ENCODE assay signal across 22 cellular contexts in the genomic region with DNA sequence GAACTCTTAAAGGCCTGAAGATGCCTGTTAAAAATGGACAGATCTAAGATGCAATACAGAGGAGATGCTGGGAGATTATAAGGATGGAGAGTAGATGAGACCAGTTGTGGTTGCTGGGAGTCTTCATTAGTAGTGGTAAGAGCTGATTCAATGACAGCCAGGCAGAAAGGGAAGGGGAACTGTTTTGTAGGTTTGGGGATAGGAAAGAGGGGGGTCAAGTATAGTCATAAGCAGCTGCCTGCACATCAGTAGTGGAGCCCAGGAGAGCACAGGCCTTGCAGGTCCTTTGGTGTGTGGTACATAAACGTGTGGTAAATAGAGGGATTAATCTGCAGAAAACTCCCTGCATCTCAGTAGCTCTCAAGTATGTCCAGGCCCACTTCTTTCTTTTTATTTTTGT. TPM values are rescaled to one million over a fixed set of nuclear protein-coding genes. Genes with fewer than 3 reads are reported as not detected.
A peak's percentile ranks its signal among the peaks of the same experiment; 100 is the strongest.
DNase-seq lines count a peak whose midpoint lies in the region; ATAC-seq, FAIRE-seq and TF ChIP-seq lines count a peak whose summit lies in the region.
"Had no signal": no experiment of that assay in that cellular context is flagged by ENCODE, and none has a peak within 500 bp of the region (broad histone marks: within the 10 kb centered on the region; RNA-seq: fewer than 3 reads in every experiment).

No MANE protein-coding gene starts in this region.

- DNase-seq in NOMO-1 treated with DMSO at 0.1 percent for 48 hours (lab: John Stamatoyannopoulos, UW; ENCODE audit: unreplicated experiment) = peak; percentile 14
- DNase-seq in NOMO-1 treated with dmso at 0.1 percent for 144 hours (lab: John Stamatoyannopoulos, UW; ENCODE audit: unreplicated experiment) = no peak
- no peak for DNase-seq in GM12892 (ENCODE audit: insufficient read length)
- no peak for DNase-seq in activated T-helper 1 cell treated with anti-CD3 and anti-CD28 coated beads, Interleukin-12 subunit alpha, Interleukin-12 subunit beta, Interleukin-2, Interleukin-4 antibody, amounts not matched to agents 30 ng/mL and 10 ng/mL and 1 ng/mL, durations not matched to agents 14 hours and 24 hours and 36 hours (ENCODE audit: low spot score)
- no peak for DNase-seq in progenitor cell of endocrine pancreas (ENCODE audit: low spot score, unreplicated experiment)
- DNase-seq in ureter (ENCODE audit: low spot score) = no peak
- no peak for DNase-seq in activated T-cell treated with anti-CD3 and anti-CD28 coated beads, Interleukin-2, amount 50 U/mL, for 1 hour
- DNase-seq: activated CD4-positive, alpha-beta T cell treated with anti-CD3 and anti-CD28 coated beads for 4 hours; brain microvascular endothelial cell; DND-41; effector memory CD4-positive, alpha-beta T cell; GOT3; hippocampal formation; left ventricle myocardium superior; mucosa of descending colon; NCI-H1436; NCI-H2171; NCI-H526 treated with DMSO at 0.1 percent for 48 hours; T-cell had no signal

- peaks cover 42% of the 10 kb centered on the region for H3K4me1 Mint-ChIP-seq in activated T-helper 1 cell treated with anti-CD3 and anti-CD28 coated beads, Interleukin-12 subunit alpha, Interleukin-12 subunit beta, Interleukin-2, Interleukin-4 antibody, amounts not matched to agents 30 ng/mL and 10 ng/mL and 1 ng/mL, durations not matched to agents 14 hours and 24 hours and 36 hours (ENCODE audit: low read depth)
- H3K4me1 Mint-ChIP-seq in progenitor cell of endocrine pancreas (ENCODE audit: low read depth) = peaks cover 6% of the 10 kb centered on the region
- H3K4me1 Mint-ChIP-seq: neural progenitor cell had no signal

- TF ChIP-seq CTCF in progenitor cell of endocrine pancreas (IDR thresholded peaks at IDR 0.05; ENCODE audit: unreplicated experiment) = no peak

- no peak for ATAC-seq in HG03196 (IDR thresholded peaks at IDR 0.05; ENCODE audit: unreplicated experiment)
- ATAC-seq: left ventricle myocardium superior, mucosa of descending colon, T-cell had no signal

- no peak for TF ChIP-seq POLR2A in GM12892 (IDR thresholded peaks at IDR 0.05; ENCODE audit: low read depth, low read length)

- no peaks in the 10 kb centered on the region for H3K9me3 Mint-ChIP-seq in activated T-helper 1 cell treated with anti-CD3 and anti-CD28 coated beads, Interleukin-12 subunit alpha, Interleukin-12 subunit beta, Interleukin-2, Interleukin-4 antibody, amounts not matched to agents 30 ng/mL and 10 ng/mL and 1 ng/mL, durations not matched to agents 14 hours and 24 hours and 36 hours
- H3K9me3 Mint-ChIP-seq in progenitor cell of endocrine pancreas (ENCODE audit: low read depth) = no peaks in the 10 kb centered on the region
- H3K9me3 Mint-ChIP-seq: neural progenitor cell, T-cell had no signal

- no peaks in the 10 kb centered on the region for H3K27me3 Mint-ChIP-seq in activated T-helper 1 cell treated with anti-CD3 and anti-CD28 coated beads, Interleukin-12 subunit alpha, Interleukin-12 subunit beta, Interleukin-2, Interleukin-4 antibody, amounts not matched to agents 30 ng/mL and 10 ng/mL and 1 ng/mL, durations not matched to agents 14 hours and 24 hours and 36 hours (ENCODE audit: insufficient read depth)
- H3K27me3 Mint-ChIP-seq in progenitor cell of endocrine pancreas = no peaks in the 10 kb centered on the region
- H3K27me3 Mint-ChIP-seq: T-cell had no signal

- intact Hi-C loops in activated T-helper 1 cell treated with anti-CD3 and anti-CD28 coated beads, Interleukin-12 subunit alpha, Interleukin-12 subunit beta, Interleukin-2, Interleukin-4 antibody, amounts not matched to agents 30 ng/mL and 10 ng/mL and 1 ng/mL, durations not matched to agents 14 hours and 24 hours and 36 hours (cut with micrococcal nuclease) = no loop called here

- H3K4me3 Mint-ChIP-seq in activated T-helper 1 cell treated with anti-CD3 and anti-CD28 coated beads, Interleukin-12 subunit alpha, Interleukin-12 subunit beta, Interleukin-2, Interleukin-4 antibody, amounts not matched to agents 30 ng/mL and 10 ng/mL and 1 ng/mL, durations not matched to agents 14 hours and 24 hours and 36 hours = no peak overlapping the region
- H3K4me3 Mint-ChIP-seq in progenitor cell of endocrine pancreas (ENCODE audit: low read depth) = no peak overlapping the region
- H3K4me3 Mint-ChIP-seq: neural progenitor cell, T-cell had no signal

- H3K27ac Mint-ChIP-seq in activated T-helper 1 cell treated with anti-CD3 and anti-CD28 coated beads, Interleukin-12 subunit alpha, Interleukin-12 subunit beta, Interleukin-2, Interleukin-4 antibody, amounts not matched to agents 30 ng/mL and 10 ng/mL and 1 ng/mL, durations not matched to agents 14 hours and 24 hours and 36 hours = peak overlapping the region; percentile 14
- peak overlapping the region; percentile 10 for H3K27ac Mint-ChIP-seq in progenitor cell of endocrine pancreas
- H3K27ac Mint-ChIP-seq: neural progenitor cell, T-cell had no signal

- peak; percentile 17 for FAIRE-seq in GM12892 (lab: Jason Lieb, UNC)
- FAIRE-seq: frontal cortex had no signal

- H3K36me3 Mint-ChIP-seq in activated T-helper 1 cell treated with anti-CD3 and anti-CD28 coated beads, Interleukin-12 subunit alpha, Interleukin-12 subunit beta, Interleukin-2, Interleukin-4 antibody, amounts not matched to agents 30 ng/mL and 10 ng/mL and 1 ng/mL, durations not matched to agents 14 hours and 24 hours and 36 hours (ENCODE audit: low read depth) = peaks cover 6% of the 10 kb centered on the region
- no peaks in the 10 kb centered on the region for H3K36me3 Mint-ChIP-seq in progenitor cell of endocrine pancreas (ENCODE audit: insufficient read depth)

RNA-seq across cellular contexts. Expression of gene CDS2, which starts 20.4 kb away (rescaled TPM):
- polyA plus RNA-seq in GM12892 (2012; ENCODE audit: missing spikeins) = 17.6 TPM
- 39.8 and 42.5 TPM in 2 replicates for total RNA-seq in activated T-helper 1 cell treated with anti-CD3 and anti-CD28 coated beads, Interleukin-12 subunit alpha, Interleukin-12 subunit beta, Interleukin-2, Interleukin-4 antibody, amounts not matched to agents 30 ng/mL and 10 ng/mL and 1 ng/mL, durations not matched to agents 14 hours and 24 hours and 36 hours
- total RNA-seq in progenitor cell of endocrine pancreas = 52.3 and 57.5 TPM in 2 replicates
- 58.1 TPM for total RNA-seq in ureter

RNA-seq across cellular contexts. Expression of gene PCNA, which starts 27.4 kb away (rescaled TPM):
- 449 TPM for polyA plus RNA-seq in GM12892 (2012; ENCODE audit: missing spikeins)
- 512 and 519 TPM in 2 replicates for total RNA-seq in activated T-helper 1 cell treated with anti-CD3 and anti-CD28 coated beads, Interleukin-12 subunit alpha, Interleukin-12 subunit beta, Interleukin-2, Interleukin-4 antibody, amounts not matched to agents 30 ng/mL and 10 ng/mL and 1 ng/mL, durations not matched to agents 14 hours and 24 hours and 36 hours
- 123 and 126 TPM in 2 replicates for total RNA-seq in progenitor cell of endocrine pancreas
- 52.0 TPM for total RNA-seq in ureter

RNA-seq across cellular contexts. Expression of gene TMEM230, which starts 34.3 kb away (rescaled TPM):
- 96.2 TPM for polyA plus RNA-seq in GM12892 (2012; ENCODE audit: missing spikeins)
- 80.3 and 82.1 TPM in 2 replicates for total RNA-seq in activated T-helper 1 cell treated with anti-CD3 and anti-CD28 coated beads, Interleukin-12 subunit alpha, Interleukin-12 subunit beta, Interleukin-2, Interleukin-4 antibody, amounts not matched to agents 30 ng/mL and 10 ng/mL and 1 ng/mL, durations not matched to agents 14 hours and 24 hours and 36 hours
- total RNA-seq in progenitor cell of endocrine pancreas (80.7 and 82.8 TPM in 2 replicates), ureter (125 TPM)
